In the genomic region with DNA sequence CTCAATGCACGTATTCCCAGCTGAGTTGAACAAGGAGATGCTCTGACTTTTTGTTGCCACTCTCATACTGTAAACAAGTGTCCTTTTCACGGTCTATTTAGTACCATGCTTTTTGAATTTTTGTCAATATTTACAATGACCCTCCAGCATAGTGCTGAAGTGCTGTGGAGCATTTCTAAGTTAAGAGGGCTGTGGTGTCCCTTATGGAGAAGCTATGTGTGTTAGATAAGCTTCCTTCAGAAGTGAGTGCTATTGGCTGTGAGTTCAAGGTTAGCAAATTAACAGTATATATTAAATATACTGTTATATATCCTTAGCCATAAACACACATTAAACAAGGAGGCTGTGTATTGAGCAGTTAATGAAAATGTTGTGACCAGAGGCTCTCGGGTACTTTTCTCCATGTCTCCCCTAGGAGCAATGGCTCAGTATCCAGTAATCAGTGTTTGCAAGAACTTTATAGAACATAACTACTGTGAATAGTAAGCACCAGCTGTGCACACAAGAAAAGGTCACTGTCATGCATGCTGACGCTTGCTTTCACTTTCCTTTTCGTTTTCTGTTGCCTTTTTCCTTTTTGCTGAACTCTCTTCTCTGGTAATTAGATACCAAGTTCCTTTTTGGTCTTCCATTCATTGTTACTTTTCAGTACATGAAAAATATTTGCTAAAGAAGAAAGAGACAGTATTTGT, we compare ENCODE assay signal across 8 cellular contexts.
DNase-seq lines count a peak whose midpoint lies in the region; ATAC-seq, FAIRE-seq and TF ChIP-seq lines count a peak whose summit lies in the region.

No MANE protein-coding gene starts in this region.

- 85% methylated on average over 5 of the region's 5 CpGs; no CpG with 5 or more reads in 1 of the 2 experiments for whole genome bisulfite sequencing in H1 (ENCODE audit: extremely low coverage in 1 of 2, insufficient coverage in 1 of 2, insufficient read length in 1 of 2, insufficient replicate concordance in 2 of 2, low coverage in 1 of 2, low lambda C conversion rate in 2 of 2, missing lambda C conversion rate in 1 of 2), 2 experiments
- 36 to 48% (median 41%) methylated on average over 5 of the region's 5 CpGs for WGBS in psoas muscle, 3 donors
- WGBS in aorta, 2 donors, result 47 to 50% methylated on average over 5 of the region's 5 CpGs

- no peak for TF ChIP-seq POLR2A in H1 (IDR thresholded peaks at IDR 0.05; ENCODE audit: control extremely low read depth in 1 of 2, low read depth in 2 of 2, low read length in 2 of 2)

- no peaks in the 10 kb centered on the region for H4K20me1 ChIP-seq in H1 (replicated peaks in 1 of 2; ENCODE audit: control insufficient read depth in 1 of 2, insufficient read depth in 2 of 2, low read length in 2 of 2)

- TF ChIP-seq CTCF in GM20000 (IDR thresholded peaks at IDR 0.05; ENCODE audit: extremely low read depth, missing control alignments) (no peak), H1 (IDR thresholded peaks at IDR 0.05; ENCODE audit: control extremely low read depth in 1 of 3, insufficient read depth in 1 of 3, low read depth in 1 of 3, low read length in 3 of 3) (no peak), psoas muscle (IDR thresholded peaks at IDR 0.05) (no peak)

- no peak for TF ChIP-seq RAD21 in H1 (IDR thresholded peaks at IDR 0.05 in 1 of 2, conservative IDR thresholded peaks at IDR 0.05 in 1 of 2; ENCODE audit: low read depth in 2 of 2, low read length in 2 of 2)

- H3K9ac ChIP-seq in H1 (replicated peaks in 1 of 4; ENCODE audit: extremely low read depth in 1 of 4, low read depth in 3 of 4, low read length in 3 of 4), result no peak overlapping the region

- no peak overlapping the region for H2BK12ac ChIP-seq in H1 (ENCODE audit: low read depth, low read length)

- no peak overlapping the region for H3K4ac ChIP-seq in H1 (replicated peaks; ENCODE audit: insufficient read length, low read depth, low read length)

- no peak overlapping the region for H3K4me3 ChIP-seq in H1 (ENCODE audit: extremely low read depth in 1 of 4, insufficient read depth in 2 of 4, low read depth in 3 of 4, low read length in 4 of 4)
- peak overlapping the region; percentile 64 for H3K4me3 ChIP-seq in psoas muscle
- H3K4me3 ChIP-seq in aorta (ENCODE audit: low read length in 2 of 2), result no peak overlapping the region

- no peak for TF ChIP-seq EP300 in H1 (IDR thresholded peaks at IDR 0.05; ENCODE audit: borderline replicate concordance in 1 of 2, low read depth in 2 of 2, low read length in 2 of 2)

- no peak overlapping the region for H4K8ac ChIP-seq in H1 (ENCODE audit: extremely low read depth, insufficient read depth, low read length)

- no peak overlapping the region for H2BK15ac ChIP-seq in H1 (ENCODE audit: low read length)

- intact Hi-C loops in psoas muscle (cut with DNase I) (no loop called here), aorta (cut with DNase I) (no loop called here)

- no peak overlapping the region for H4K91ac ChIP-seq in H1 (replicated peaks; ENCODE audit: insufficient read length, low read length)

- CTCF ChIA-PET in H1 (lab: Charles Lee; ENCODE audit: partially characterized antibody), result interaction anchor here (0.7 to 2.2 kb wide), 9 partner anchors 10 to 640 kb away, joined by 3 to 11 read pairs (median 3); no protein-coding TSS in a partner anchor

- ATAC-seq in HG03571 (IDR thresholded peaks at IDR 0.05; ENCODE audit: unreplicated experiment) (peak; percentile 91), psoas muscle (no peak), aorta (ENCODE audit: low FRiP score) (no peak)

- H3K18ac ChIP-seq in H1 (ENCODE audit: extremely low read depth, low read length), result no peak overlapping the region

- H3K23me2 ChIP-seq in H1 (ENCODE audit: low read depth, low read length), result no peaks in the 10 kb centered on the region; the same call in 1 of the 2 replicates

- 0 out of 4 replicates have a peak overlapping the region, but pooled peaks of 1 of the 2 experiments have one; percentile 19 for H3K4me2 ChIP-seq in H1 (ENCODE audit: insufficient read depth in 1 of 2, low read depth in 2 of 2, low read length in 2 of 2)

- POLR2A ChIA-PET in H1 (lab: Charles Lee; ENCODE audit: partially characterized antibody), result no interaction called here

- no peak overlapping the region for H2BK120ac ChIP-seq in H1 (replicated peaks; ENCODE audit: low read depth, low read length)

- no peaks in the 10 kb centered on the region for H3K27me3 ChIP-seq in H1 (replicated peaks in 1 of 4; ENCODE audit: control insufficient read depth in 3 of 4, extremely low read depth in 1 of 4, insufficient read depth in 3 of 4, low read length in 3 of 4)
- no peaks in the 10 kb centered on the region for H3K27me3 ChIP-seq in psoas muscle (ENCODE audit: insufficient read depth in 3 of 3, low read length in 2 of 3)
- no peaks in the 10 kb centered on the region for H3K27me3 ChIP-seq in aorta (ENCODE audit: control insufficient read depth in 1 of 2, insufficient read depth in 2 of 2, low read length in 1 of 2)

- H3K79me2 ChIP-seq in H1 (ENCODE audit: control insufficient read depth in 1 of 2, insufficient read depth in 2 of 2, low read length in 2 of 2), result no peaks in the 10 kb centered on the region

- no peak overlapping the region for H3K56ac ChIP-seq in H1 (replicated peaks; ENCODE audit: insufficient read length, low read depth, low read length)

- H2AFZ ChIP-seq in H1 (ENCODE audit: low read length), result peak overlapping the region; percentile 87

- peaks cover 0 to 4% (median 0%) of the 10 kb centered on the region in 4 experiments; a peak in 2 of 7 replicates for H3K4me1 ChIP-seq in H1 (replicated peaks in 1 of 4; ENCODE audit: control insufficient read depth in 3 of 4, insufficient read depth in 4 of 4, low read length in 3 of 4)
- H3K4me1 ChIP-seq in psoas muscle, result no peaks in the 10 kb centered on the region
- H3K4me1 ChIP-seq in aorta (ENCODE audit: control insufficient read depth in 1 of 2, insufficient read depth in 2 of 2, low read length in 2 of 2), result no peaks in the 10 kb centered on the region

- no peak overlapping the region for H2BK20ac ChIP-seq in H1 (ENCODE audit: low read length)

- FAIRE-seq in H1 (lab: Jason Lieb, UNC) (no peak), urothelium cell line (lab: Jason Lieb, UNC) (no peak)

- no peak overlapping the region for H3K14ac ChIP-seq in H1 (ENCODE audit: insufficient read length)

- no peak overlapping the region for H3K23ac ChIP-seq in H1 (ENCODE audit: insufficient read length)

- DNase-seq in Daoy (ENCODE audit: low read depth) (peak; percentile 67), GM20000 (ENCODE audit: low spot score) (peak; percentile 60), RKO (ENCODE audit: low spot score) (peak; percentile 47), H1 (ENCODE audit: low read depth in 1 of 2, low spot score in 2 of 2) (no peak), psoas muscle (no peak), urothelium cell line (ENCODE audit: low spot score) (no peak), aorta (no peak)

- H3K27ac ChIP-seq in H1 (ENCODE audit: low read depth, low read length) (no peak overlapping the region), psoas muscle (peak overlapping the region; percentile 30), aorta (ENCODE audit: low read depth in 1 of 2, low read length in 2 of 2) (no peak overlapping the region)

- H3K79me1 ChIP-seq in H1 (ENCODE audit: low read depth, low read length), result no peaks in the 10 kb centered on the region

- H3K9me3 ChIP-seq in H1 (ENCODE audit: insufficient read depth in 2 of 2, low read depth in 1 of 2, low read length in 1 of 2) (no peaks in the 10 kb centered on the region), psoas muscle (no peaks in the 10 kb centered on the region), aorta (ENCODE audit: control insufficient read depth, low read length) (no peaks in the 10 kb centered on the region)

- no peak overlapping the region for H2BK5ac ChIP-seq in H1 (ENCODE audit: low read depth, low read length)

- H4K5ac ChIP-seq in H1 (ENCODE audit: insufficient read length, low read depth, low read length), result no peak overlapping the region

- H3K36me3 ChIP-seq in H1 (ENCODE audit: control insufficient read depth in 2 of 4, insufficient read depth in 4 of 4, low read length in 3 of 4) (no peaks in the 10 kb centered on the region), psoas muscle (ENCODE audit: insufficient read depth in 1 of 2, low read depth in 1 of 2) (no peaks in the 10 kb centered on the region), aorta (ENCODE audit: control insufficient read depth in 1 of 2, insufficient read depth in 2 of 2, low read length in 1 of 2) (no peaks in the 10 kb centered on the region)

- no peak overlapping the region for H2AK5ac ChIP-seq in H1 (ENCODE audit: low read depth, low read length)

TF ChIP-seq in H1, 55 proteins besides CTCF, POLR2A, EP300 and RAD21:
- TF ChIP-seq HDAC6 (IDR thresholded peaks at IDR 0.05; ENCODE audit: low read depth, low read length) (no peak), SIX5 (IDR thresholded peaks at IDR 0.05; ENCODE audit: low read depth, low read length) (no peak), SP4 (IDR thresholded peaks at IDR 0.05; ENCODE audit: low read length) (no peak), SAP30 (IDR thresholded peaks at IDR 0.05; ENCODE audit: insufficient read depth, insufficient replicate concordance, low read length) (no peak), KDM1A (IDR thresholded peaks at IDR 0.05; ENCODE audit: borderline replicate concordance, low read length) (no peak), SP1 (IDR thresholded peaks at IDR 0.05; ENCODE audit: low read depth, low read length) (no peak), BCL11A (IDR thresholded peaks at IDR 0.05; ENCODE audit: low read depth in 2 of 2, low read length in 2 of 2) (no peak), TAF7 (optimal IDR thresholded peaks at IDR 0.05; ENCODE audit: borderline replicate concordance, low read depth, low read length) (no peak), BACH1 (IDR thresholded peaks at IDR 0.05; ENCODE audit: low read length) (no peak), ZNF274 (IDR thresholded peaks at IDR 0.05; ENCODE audit: borderline replicate concordance, extremely low read depth, low read length) (no peak), JUND (IDR thresholded peaks at IDR 0.05; ENCODE audit: low read length) (no peak), MAFK (IDR thresholded peaks at IDR 0.05; ENCODE audit: low read depth, low read length) (no peak), CTBP2 (IDR thresholded peaks at IDR 0.05; ENCODE audit: borderline replicate concordance, insufficient read depth, insufficient read length, low read length) (no peak)
- TF ChIP-seq, protein P1, sequence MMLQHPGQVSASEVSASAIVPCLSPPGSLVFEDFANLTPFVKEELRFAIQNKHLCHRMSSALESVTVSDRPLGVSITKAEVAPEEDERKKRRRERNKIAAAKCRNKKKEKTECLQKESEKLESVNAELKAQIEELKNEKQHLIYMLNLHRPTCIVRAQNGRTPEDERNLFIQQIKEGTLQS (IDR thresholded peaks at IDR 0.05; ENCODE audit: insufficient read depth, low read depth, low read length), result no peak
- TF ChIP-seq, protein P2, sequence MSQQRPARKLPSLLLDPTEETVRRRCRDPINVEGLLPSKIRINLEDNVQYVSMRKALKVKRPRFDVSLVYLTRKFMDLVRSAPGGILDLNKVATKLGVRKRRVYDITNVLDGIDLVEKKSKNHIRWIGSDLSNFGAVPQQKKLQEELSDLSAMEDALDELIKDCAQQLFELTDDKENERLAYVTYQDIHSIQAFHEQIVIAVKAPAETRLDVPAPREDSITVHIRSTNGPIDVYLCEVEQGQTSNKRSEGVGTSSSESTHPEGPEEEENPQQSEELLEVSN (IDR thresholded peaks at IDR 0.05), result no peak

Comparison
In these comparisons a context has a peak if more than half of its experiments do, and no peak if none do; other contexts are left out.
1. DNase-seq: peak in Daoy (single experiment), GM20000 (single experiment) and RKO (single experiment); none in H1 (0 of 2), psoas muscle (0 of 2), urothelium cell line (single experiment) and aorta (0 of 2).